Comparison of ENCODE assay signal across 20 cellular contexts in the genomic region with DNA sequence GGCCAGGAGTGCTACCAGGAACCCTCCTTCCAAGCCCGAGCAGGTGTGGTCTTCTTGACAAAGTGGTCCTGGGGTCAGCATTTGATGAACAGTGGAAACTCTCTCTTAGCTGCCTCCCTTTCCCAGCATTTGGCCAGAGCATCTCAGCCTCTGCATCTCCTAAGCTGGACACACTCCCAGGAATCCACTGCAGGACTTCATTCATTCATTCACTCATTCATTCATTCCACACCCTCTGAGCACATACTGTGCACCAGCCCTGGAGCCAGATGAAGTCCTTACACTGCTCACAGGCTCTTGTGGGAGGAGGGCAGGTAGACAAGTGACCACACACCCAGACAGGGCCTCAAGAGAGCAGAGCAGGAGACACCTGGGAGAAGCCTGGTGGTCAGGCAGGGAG. TPM values are rescaled to one million over a fixed set of nuclear protein-coding genes. Genes with fewer than 3 reads are reported as not detected.
DNase-seq lines count a peak whose midpoint lies in the region; ATAC-seq, FAIRE-seq and TF ChIP-seq lines count a peak whose summit lies in the region.
"Had no signal": no experiment of that assay in that cellular context is flagged by ENCODE, and none has a peak within 500 bp of the region (broad histone marks: within the 10 kb centered on the region; RNA-seq: fewer than 3 reads in every experiment).

No MANE protein-coding gene starts in this region.

- no peak overlapping the region for H3K4me2 ChIP-seq in K562 (ENCODE audit: insufficient read depth, low read length)

- H3K4me3 ChIP-seq in K562, result no peak overlapping the region
- H3K4me3 ChIP-seq: GM23248 had no signal

- H3K4me1 Mint-ChIP-seq in CD14-positive monocyte (peaks cover 47% of the 10 kb centered on the region), naive B cell (peaks cover 48 to 77% (median 65%) of the 10 kb centered on the region in 3 donors)
- H3K4me1 Mint-ChIP-seq: CD4-positive, CD25-positive, alpha-beta regulatory T cell; CD8-positive, alpha-beta memory T cell had no signal

- no peak for ATAC-seq in K562
- ATAC-seq in naive B cell (ENCODE audit: low read depth in 2 of 2), result no peak

- POLR2A ChIA-PET in K562 (lab: Yijun Ruan, JAX), result no interaction called here

- no TSS peak for BruUV-seq in K562 (replicated peaks; lab: Mats Ljungman, UMichigan)

- no peak overlapping the region for H2AFZ ChIP-seq in K562 (ENCODE audit: low read depth, low read length)
- H2AFZ ChIP-seq: GM23248 had no signal

- H3K9me3 Mint-ChIP-seq in CD14-positive monocyte, result peaks cover 0 to under 1% (median 0%) of the 10 kb centered on the region in 7 donors
- peaks cover 0 to 2% (median 0%) of the 10 kb centered on the region in 7 donors for H3K9me3 Mint-ChIP-seq in naive B cell
- H3K9me3 Mint-ChIP-seq: CD8-positive, alpha-beta memory T cell; HFFc6 had no signal

- peaks cover 0 to 18% of the 10 kb centered on the region in 2 experiments; a peak in 2 of 5 replicates for H3K27me3 ChIP-seq in K562 (ENCODE audit: control insufficient read depth in 2 of 2, insufficient read depth in 2 of 2, low read length in 2 of 2)

- H3K27ac Mint-ChIP-seq in CD14-positive monocyte, result peak overlapping the region in 4 of 7 donors; percentile 22 to 74 (median 50)
- peak overlapping the region in 4 of 6 donors; percentile 30 to 100 (median 66) for H3K27ac Mint-ChIP-seq in naive B cell
- H3K27ac Mint-ChIP-seq: CD4-positive, CD25-positive, alpha-beta regulatory T cell; CD8-positive, alpha-beta memory T cell; HFFc6 had no signal

- no peak for TF ChIP-seq RAD21 in K562 (CRISPR knock-in tag; conservative IDR thresholded peaks at IDR 0.05 in 1 of 2, IDR thresholded peaks at IDR 0.05 in 1 of 2)

- CTCF ChIA-PET in K562 (lab: Yijun Ruan, JAX; ENCODE audit: low intra/inter-chr PET ratio), result no interaction called here

- TF ChIP-seq CTCF in CD14-positive monocyte (IDR thresholded peaks at IDR 0.05) (no peak), K562 (IDR thresholded peaks at IDR 0.05 in 2 of 3, conservative IDR thresholded peaks at IDR 0.05 in 1 of 3; ENCODE audit: insufficient read depth in 2 of 3, low read depth in 1 of 3, low read length in 3 of 3) (no peak)

- TF ChIP-seq POLR2A in K562 (conservative IDR thresholded peaks at IDR 0.05), result no peak

- in situ Hi-C loops in K562 (cut with MboI), result no loop called here

- H3K27me3 Mint-ChIP-seq in CD14-positive monocyte (ENCODE audit: low read depth in 3 of 3), result peaks cover 0 to 3% (median 2%) of the 10 kb centered on the region in 3 donors
- no peaks in the 10 kb centered on the region for H3K27me3 Mint-ChIP-seq in naive B cell
- H3K27me3 Mint-ChIP-seq: CD4-positive, CD25-positive, alpha-beta regulatory T cell had no signal

- H3K9ac ChIP-seq in K562 (ENCODE audit: insufficient read depth in 1 of 2, low read depth in 2 of 2, low read length in 2 of 2), result no peak overlapping the region
- H3K9ac ChIP-seq: GM23248 had no signal

- TF ChIP-seq EP300 in K562 (IDR thresholded peaks at IDR 0.05; ENCODE audit: low read length), result no peak

- FAIRE-seq in K562 (lab: Jason Lieb, UNC), result no peak
- FAIRE-seq: A204.1, G401.6, GM18507, HTR-8/SVneo had no signal

- H3K9me3 ChIP-seq in K562 (replicated peaks; ENCODE audit: control insufficient read depth, insufficient read depth, low read depth, low read length), result no peaks in the 10 kb centered on the region

- no peaks in the 10 kb centered on the region for H3K79me2 ChIP-seq in K562 (ENCODE audit: control insufficient read depth, insufficient read depth, low read length)

- H4K20me1 ChIP-seq in K562 (replicated peaks; ENCODE audit: control insufficient read depth, insufficient read depth, low read length), result no peaks in the 10 kb centered on the region

- DNase-seq in CD14-positive monocyte (ENCODE audit: low spot score), result no peak
- DNase-seq in K562 (ENCODE audit: extremely low read depth in 1 of 4, low spot score in 3 of 4), result no peak
- DNase-seq in naive B cell, result no peak
- no peak for DNase-seq in occipital lobe (lab: John Stamatoyannopoulos, UW)
- no peak for DNase-seq in DMS 273 (lab: John Stamatoyannopoulos, UW; ENCODE audit: unreplicated experiment)
- DNase-seq in activated effector memory CD4-positive, alpha-beta T cell treated with anti-CD3 and anti-CD28 coated beads, Interleukin-2, amount 50 U/mL, for 16 hours, result no peak
- no peak for DNase-seq in activated T-cell treated with anti-CD3 and anti-CD28 coated beads, Interleukin-2, amount 50 U/mL, for 1 hour
- DNase-seq: ACHN; CD4-positive, CD25-positive, alpha-beta regulatory T cell; CD8-positive, alpha-beta memory T cell; GM23248; H7; HFFc6; IMR-90; KBM-7 had no signal

- H3K4me3 Mint-ChIP-seq in CD14-positive monocyte, result no peak overlapping the region
- peak overlapping the region in 1 of 8 donors; percentile 70 for H3K4me3 Mint-ChIP-seq in naive B cell
- H3K4me3 Mint-ChIP-seq: CD4-positive, CD25-positive, alpha-beta regulatory T cell; CD8-positive, alpha-beta memory T cell; HFFc6 had no signal

- peaks cover 0 to 2% of the 10 kb centered on the region in 2 donors for H3K36me3 Mint-ChIP-seq in CD14-positive monocyte
- no peaks in the 10 kb centered on the region for H3K36me3 Mint-ChIP-seq in naive B cell
- H3K36me3 Mint-ChIP-seq: CD4-positive, CD25-positive, alpha-beta regulatory T cell; CD8-positive, alpha-beta memory T cell had no signal

- no peaks in the 10 kb centered on the region for H3K9me1 ChIP-seq in K562 (ENCODE audit: control insufficient read depth, insufficient read depth, low read length)

- intact Hi-C loops in CD14-positive monocyte (cut with micrococcal nuclease) (no loop called here), K562 (cut with micrococcal nuclease) (no loop called here)

- H3K36me3 ChIP-seq in K562 (ENCODE audit: control insufficient read depth, insufficient read depth, low read length), result no peaks in the 10 kb centered on the region

- H3K4me1 ChIP-seq in K562 (replicated peaks in 1 of 2; ENCODE audit: control insufficient read depth in 2 of 2, insufficient read depth in 2 of 2, low read length in 2 of 2), result no peaks in the 10 kb centered on the region; a peak in 1 of 5 replicates

- 0% methylated on average over 1 of the region's 1 CpG for WGBS in K562 (ENCODE audit: insufficient coverage, low coverage, missing lambda C conversion rate)

- no peak overlapping the region for H3K27ac ChIP-seq in K562 (ENCODE audit: extremely low read depth, low read depth, low read length)
- H3K27ac ChIP-seq: GM23248 had no signal

TF ChIP-seq in K562, 482 proteins besides CTCF, POLR2A, EP300 and RAD21 (continues in another document):
- TF ChIP-seq ZNF24 (IDR thresholded peaks at IDR 0.05), result peak; percentile 91
- no peak for TF ChIP-seq RERE (CRISPR knock-in tag; IDR thresholded peaks at IDR 0.05; ENCODE audit: borderline replicate concordance)

RNA-seq across cellular contexts. Expression of gene MPEG1, which starts 49.7 kb away (rescaled TPM):
- polyA plus RNA-seq in CD14-positive monocyte, result 100 to 1,000 TPM; 691 to 971 TPM
- not detected in 2 replicates for total RNA-seq in K562 (2011; cell fraction: chromatin; rRNA removed; ENCODE audit: low replicate concordance)
- total RNA-seq in K562 (2011; cell fraction: nucleolus; rRNA removed), result not detected in 2 replicates
- not detected in 2 replicates for total RNA-seq in K562 (2011; cell fraction: nucleoplasm; rRNA removed)
- total RNA-seq in K562 (2014; rRNA removed), result not detected in 2 replicates
- not detected in 2 replicates for total RNA-seq in K562 (2014; rRNA removed; fragmentation: Illumina TruSeq; extraction: Trizol)
- total RNA-seq in K562 (2015; rRNA removed; fragmentation: Illumina TruSeq; extraction: Trizol), result not detected in 2 replicates
- 0.07 TPM in 2 replicates for total RNA-seq in K562 (2021)
- polyA plus RNA-seq in K562 (2011; rRNA removed), result not detected in 2 replicates
- polyA plus RNA-seq in K562 (2011; cell fraction: cytosol; rRNA removed), result not detected in 2 replicates
- not detected in 2 replicates for polyA plus RNA-seq in K562 (2011; cell fraction: nucleus; rRNA removed)
- polyA plus RNA-seq in K562 (2012), result not detected in 2 replicates
- polyA plus RNA-seq in K562 (2014; fragmentation: Illumina TruSeq; extraction: Trizol), result not detected in 2 replicates
- polyA plus RNA-seq in K562 (2014; fragmentation: Nextera tagmentation; extraction: Ambion mirVana), result not detected
- polyA plus RNA-seq in K562 (2014; rRNA removed), result not detected in 2 replicates
- polyA minus RNA-seq in K562 (2011; rRNA and poly(A)+ RNA removed), result not detected in 2 replicates
- not detected in 2 replicates for polyA minus RNA-seq in K562 (2011; cell fraction: cytosol; rRNA and poly(A)+ RNA removed)
- not detected in 2 replicates for polyA minus RNA-seq in K562 (2011; cell fraction: nucleus; rRNA and poly(A)+ RNA removed)
- polyA plus RNA-seq in naive B cell (ENCODE audit: low read depth in 6 of 6), result 10 to 100 TPM; 40.6 to 96.5 (median 79.1) TPM
- total RNA-seq in occipital lobe, result 2.8 TPM
- total RNA-seq: GM23248, H7, HFFc6, IMR-90 had no signal
- polyA plus RNA-seq: BJ; CD8-positive, alpha-beta memory T cell; GM23248; IMR-90 had no signal

Comparison
In these comparisons a context has a peak if more than half of its experiments do, and no peak if none do; other contexts are left out.
1. RNA of gene MPEG1, which starts 49.7 kb away (polyA plus RNA-seq): 691 to 971 TPM in CD14-positive monocyte and 40.6 to 96.5 TPM in naive B cell; not detected in K562; every median in the first group is over 10 times any median in the second.